In the genomic region with DNA sequence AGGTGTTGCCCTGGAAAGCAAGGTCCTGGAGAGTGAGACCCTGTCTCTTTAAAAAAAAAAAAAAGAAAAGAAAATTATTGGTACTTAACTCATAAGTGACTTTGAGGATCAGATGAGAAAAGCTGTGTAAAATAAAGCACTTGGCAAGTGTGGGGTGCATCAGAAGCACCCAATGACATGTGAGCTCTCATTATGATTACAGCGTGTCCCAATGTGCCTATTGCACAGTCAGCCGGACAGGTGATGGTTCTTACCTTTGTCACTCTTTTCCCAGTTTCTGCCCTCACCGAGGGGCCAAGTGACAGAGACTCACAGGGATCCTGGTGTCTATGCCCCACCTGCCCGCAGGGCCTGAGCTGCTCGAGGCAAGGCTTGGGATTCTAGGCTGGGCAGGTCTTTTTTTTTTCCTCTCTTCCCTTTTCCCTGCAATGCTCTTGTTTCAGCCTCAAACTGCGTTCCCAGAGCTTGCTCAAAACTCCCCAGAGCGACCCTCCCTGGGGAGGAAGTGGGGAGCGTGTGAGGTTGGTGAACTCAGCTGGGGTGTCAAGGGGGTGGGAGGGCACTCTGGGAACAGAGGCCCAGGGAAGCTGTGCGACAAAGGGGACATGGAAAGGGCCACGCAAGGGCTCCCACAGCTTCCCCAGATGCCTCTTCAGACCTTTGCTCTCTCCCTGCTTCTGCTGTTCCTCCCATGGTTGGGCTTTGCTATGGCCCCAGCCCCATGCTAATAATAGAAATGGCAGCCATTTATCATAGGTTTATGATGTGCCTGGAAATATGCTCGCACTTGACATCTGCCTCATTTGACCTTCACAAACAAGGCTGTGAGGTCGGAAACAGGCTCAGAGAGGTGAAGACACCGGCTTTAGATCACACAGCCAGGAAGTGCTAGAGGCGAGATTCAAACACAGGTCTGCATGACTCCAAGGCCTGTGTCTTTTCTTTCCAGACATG, we compare ENCODE assay signal across 9 cellular contexts. TPM values are rescaled to one million over a fixed set of nuclear protein-coding genes. Genes with fewer than 3 reads are reported as not detected.
DNase-seq lines count a peak whose midpoint lies in the region; ATAC-seq, FAIRE-seq and TF ChIP-seq lines count a peak whose summit lies in the region.
"Had no signal": no experiment of that assay in that cellular context is flagged by ENCODE, and none has a peak within 500 bp of the region (broad histone marks: within the 10 kb centered on the region; RNA-seq: fewer than 3 reads in every experiment).

No MANE protein-coding gene starts in this region.

- H3K4me3 ChIP-seq in mesendoderm (ENCODE audit: low read length), result no peak overlapping the region
- H3K4me3 ChIP-seq in testis, result no peak overlapping the region

- H3K27ac ChIP-seq in mesendoderm (ENCODE audit: low read depth, low read length) (no peak overlapping the region), testis (peak overlapping the region; percentile 67 to 95)

- in situ Hi-C loops in ACHN (cut with HindIII; ENCODE audit: low pct_ligation_motif_present, low pct_unique_long_range_greater_than_20kb, low sequenced_read_pairs), result no loop called here

- H3K23ac ChIP-seq in mesendoderm (ENCODE audit: low read length), result no peak overlapping the region

- no peak overlapping the region for H2AK5ac ChIP-seq in mesendoderm (ENCODE audit: low read length)

- H2BK15ac ChIP-seq in mesendoderm (replicated peaks; ENCODE audit: low read depth), result no peak overlapping the region

- H3K4me1 ChIP-seq in mesendoderm (ENCODE audit: control insufficient read depth, low read depth, low read length), result peaks cover 12% of the 10 kb centered on the region
- H3K4me1 ChIP-seq in testis, result peaks cover 87% of the 10 kb centered on the region

- no peak overlapping the region for H4K8ac ChIP-seq in mesendoderm (ENCODE audit: low read depth, low read length)

- H3K4me2 ChIP-seq in mesendoderm (ENCODE audit: low read length), result no peak overlapping the region

- FAIRE-seq in endometrium (lab: Jason Lieb, UNC), result peak; percentile 23
- FAIRE-seq: islet of Langerhans had no signal

- no peaks in the 10 kb centered on the region for H3K79me2 ChIP-seq in mesendoderm (ENCODE audit: control insufficient read depth, insufficient read depth, low read length)

- no peak for TF ChIP-seq POLR2A in testis (IDR thresholded peaks at IDR 0.05)

- H2BK5ac ChIP-seq in mesendoderm (ENCODE audit: low read length), result no peak overlapping the region

- H3K27me3 ChIP-seq in mesendoderm (ENCODE audit: insufficient read depth, low read length, poor library complexity) (no peaks in the 10 kb centered on the region), testis (no peaks in the 10 kb centered on the region)

- peak overlapping the region; percentile 11 for H3K56ac ChIP-seq in mesendoderm (ENCODE audit: low read length)

- H4K5ac ChIP-seq in mesendoderm (ENCODE audit: low read length), result no peak overlapping the region

- no peaks in the 10 kb centered on the region for H3K79me1 ChIP-seq in mesendoderm (ENCODE audit: low read length)

- H3K36me3 ChIP-seq in mesendoderm (ENCODE audit: control insufficient read depth, insufficient read depth, low read length) (no peaks in the 10 kb centered on the region), testis (ENCODE audit: low read depth, missing control alignments) (no peaks in the 10 kb centered on the region)

- TF ChIP-seq CTCF in testis (IDR thresholded peaks at IDR 0.05), result no peak

- H3K9ac ChIP-seq in mesendoderm (ENCODE audit: low read length), result no peak overlapping the region

- DNase-seq in NCI-H1436 (lab: John Stamatoyannopoulos, UW) (peak; percentile 6), mesendoderm (no peak), testis (no peak), ACHN (no peak), hippocampal formation (lab: John Stamatoyannopoulos, UW) (no peak)

- H3K9me3 ChIP-seq in testis, result no peaks in the 10 kb centered on the region

- intact Hi-C loops in testis (cut with DNase I; ENCODE audit: low total_unique reads), result loop anchor here (5.0 kb wide), 1 partner anchor 38 kb away; no protein-coding TSS in a partner anchor

- no peak overlapping the region for H3K4ac ChIP-seq in mesendoderm (ENCODE audit: low read depth, low read length)

- WGBS in mesendoderm (ENCODE audit: extremely low coverage, insufficient coverage, low lambda C conversion rate), result no CpG with 5 or more reads among the region's 14 CpGs
- 50 to 54% methylated on average over 12 to 14 of the region's 14 CpGs for WGBS in testis, 2 donors

- no peak overlapping the region for H2BK120ac ChIP-seq in mesendoderm (ENCODE audit: low read depth, low read length)

- ATAC-seq in HG02610 (IDR thresholded peaks at IDR 0.05; ENCODE audit: unreplicated experiment), result no peak
- ATAC-seq in HG03378 (IDR thresholded peaks at IDR 0.05; ENCODE audit: unreplicated experiment), result no peak

- H3K18ac ChIP-seq in mesendoderm (ENCODE audit: low read length), result no peak overlapping the region

RNA-seq across cellular contexts. Expression of gene IL17B, which starts 40.7 kb away (rescaled TPM):
- polyA plus RNA-seq in mesendoderm (2013, experiment 1 of 2), result 0.10 TPM
- polyA plus RNA-seq in mesendoderm (2013, experiment 2 of 2), result not detected
- total RNA-seq in testis, result 10 to 100 TPM in 1 of 2 donors, 1 to 10 TPM in 1; 4.7 to 12.4 TPM
- polyA plus RNA-seq in testis (ENCODE audit: insufficient read depth, low read depth, low replicate concordance), result 5.0 TPM
